19 cellular contexts compared by ENCODE assay signal in the genomic region with DNA sequence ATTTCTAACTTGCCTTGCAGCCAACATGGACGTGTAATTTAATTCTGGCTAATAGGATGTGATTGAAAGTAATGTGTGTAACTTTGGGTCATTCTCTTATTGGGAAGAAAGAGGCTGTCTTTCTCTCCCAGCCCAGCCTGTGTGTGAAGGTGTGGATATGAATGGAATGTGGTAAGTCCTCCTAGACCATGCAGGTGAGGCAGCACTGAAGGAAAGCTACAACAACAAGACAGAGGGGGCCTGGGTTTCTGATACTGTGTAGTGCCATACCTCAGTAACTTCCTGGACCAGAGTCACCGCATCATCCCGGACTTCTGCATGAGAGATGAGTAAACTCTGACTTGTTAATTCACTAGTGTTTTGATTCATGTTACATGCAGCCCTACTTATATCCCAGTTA.
DNase-seq lines count a peak whose midpoint lies in the region; ATAC-seq lines count a peak whose summit lies in the region.
"Had no signal": no experiment of that assay in that cellular context is flagged by ENCODE, and none has a peak within 500 bp of the region (broad histone marks: within the 10 kb centered on the region; RNA-seq: fewer than 3 reads in every experiment).

No MANE protein-coding gene starts in this region.

- H3K9ac ChIP-seq in neuronal stem cell (ENCODE audit: low read depth, low read length, poor library complexity), result no peak overlapping the region
- H3K9ac ChIP-seq: BLaER1 treated with 17β-estradiol and CSF1 and Interleukin-3, amounts not matched to agents 10 nM and 100 nM had no signal

- H3K27me3 ChIP-seq in neuronal stem cell (ENCODE audit: control insufficient read depth in 3 of 3, insufficient read depth in 3 of 3, low read depth in 1 of 3, low read length in 3 of 3), result no peaks in the 10 kb centered on the region
- H3K27me3 ChIP-seq: BLaER1 treated with 17β-estradiol and CSF1 and Interleukin-3, amounts not matched to agents 10 nM and 100 nM had no signal

- DNase-seq in stimulated activated CD4-positive, alpha-beta T cell treated with anti-CD3 and anti-CD28 coated beads, Interleukin-1b, Interleukin-23, amount 100 ng/mL, for 48 hours, result peak; percentile 2
- no peak for DNase-seq in stimulated activated CD4-positive, alpha-beta T cell treated with anti-CD3 and anti-CD28 coated beads, Interleukin-15, amount 100 ng/mL, for 24 hours
- no peak for DNase-seq in activated T-helper 2 cell treated with anti-CD3 and anti-CD28 coated beads, Interferon-gamma antibody, Interleukin-2, Interleukin-4, amounts not matched to agents 10 μg/mL and 5 μg/mL and 100 μg/mL, durations not matched to agents 14 hours and 24 hours and 36 hours (ENCODE audit: low spot score)
- no peak for DNase-seq in neuronal stem cell (ENCODE audit: low spot score)
- no peak for DNase-seq in DMS 273 (lab: John Stamatoyannopoulos, UW; ENCODE audit: unreplicated experiment)
- DNase-seq: Calu3; CD8-positive, alpha-beta T cell; DMS53; H9; KG1; NCI-H187; NCI-H2107; NCI-H510A; NCI-H748 treated with DMSO at 0.1 percent for 48 hours; OCI-M1; SHP77 treated with DMSO at 0.1 percent for 48 hours had no signal

- no peak overlapping the region for H4K8ac ChIP-seq in neuronal stem cell (ENCODE audit: low read depth, low read length)

- no peaks in the 10 kb centered on the region for H3K4me1 ChIP-seq in neuronal stem cell (ENCODE audit: control insufficient read depth in 2 of 2, insufficient read depth in 1 of 2, low read depth in 1 of 2, low read length in 2 of 2)

- H2BK15ac ChIP-seq in neuronal stem cell (ENCODE audit: low read length), result no peak overlapping the region

- no peak overlapping the region for H2BK120ac ChIP-seq in neuronal stem cell (ENCODE audit: low read depth, low read length)

- peak overlapping the region; percentile 13 for H3K4me3 Mint-ChIP-seq in activated T-helper 2 cell treated with anti-CD3 and anti-CD28 coated beads, Interferon-gamma antibody, Interleukin-2, Interleukin-4, amounts not matched to agents 10 μg/mL and 5 μg/mL and 100 μg/mL, durations not matched to agents 14 hours and 24 hours and 36 hours (ENCODE audit: low read depth)
- H3K4me3 Mint-ChIP-seq: CD8-positive, alpha-beta T cell; H9 had no signal

- peaks cover 2 to 5% of the 10 kb centered on the region in 2 donors for H3K36me3 ChIP-seq in neuronal stem cell (replicated peaks in 1 of 2; ENCODE audit: control insufficient read depth in 2 of 2, insufficient read depth in 2 of 2, low read length in 2 of 2)

- no peak overlapping the region for H3K18ac ChIP-seq in neuronal stem cell (ENCODE audit: low read length)

- H3K23ac ChIP-seq in neuronal stem cell (ENCODE audit: low read depth, low read length, poor library complexity), result no peak overlapping the region

- H3K27ac ChIP-seq in neuronal stem cell (replicated peaks; ENCODE audit: low read length), result no peak overlapping the region
- H3K27ac ChIP-seq: BLaER1 treated with 17β-estradiol and CSF1 and Interleukin-3, amounts not matched to agents 10 nM and 100 nM had no signal

- no CpG with 5 or more reads among the region's 3 CpGs for WGBS in neuronal stem cell (ENCODE audit: extremely low coverage in 2 of 2, insufficient read length in 2 of 2, insufficient replicate concordance in 1 of 2), 2 donors

- no peaks in the 10 kb centered on the region for H3K9me3 ChIP-seq in neuronal stem cell (replicated peaks in 1 of 2; ENCODE audit: control insufficient read depth in 2 of 2, insufficient read depth in 1 of 2, low read depth in 1 of 2, low read length in 2 of 2)
- H3K9me3 ChIP-seq: BLaER1 treated with 17β-estradiol and CSF1 and Interleukin-3, amounts not matched to agents 10 nM and 100 nM had no signal

- intact Hi-C loops in activated T-helper 2 cell treated with anti-CD3 and anti-CD28 coated beads, Interferon-gamma antibody, Interleukin-2, Interleukin-4, amounts not matched to agents 10 μg/mL and 5 μg/mL and 100 μg/mL, durations not matched to agents 14 hours and 24 hours and 36 hours (cut with micrococcal nuclease), result loop anchor here (2.0 to 10.0 kb wide), 6 partner anchors 71 to 965 kb away; partner anchors contain the start of genes AKR1B1, CHCHD3 and EXOC4

- H2AK5ac ChIP-seq in neuronal stem cell (ENCODE audit: low read depth, low read length), result no peak overlapping the region

- H3K79me1 ChIP-seq in neuronal stem cell (ENCODE audit: low read depth, low read length), result no peaks in the 10 kb centered on the region

- no peak overlapping the region for H3K14ac ChIP-seq in neuronal stem cell (ENCODE audit: low read length)

- peaks cover 16% of the 10 kb centered on the region for H3K9me3 Mint-ChIP-seq in activated T-helper 2 cell treated with anti-CD3 and anti-CD28 coated beads, Interferon-gamma antibody, Interleukin-2, Interleukin-4, amounts not matched to agents 10 μg/mL and 5 μg/mL and 100 μg/mL, durations not matched to agents 14 hours and 24 hours and 36 hours
- H3K9me3 Mint-ChIP-seq: CD8-positive, alpha-beta T cell; H9 had no signal

- H3K27ac Mint-ChIP-seq in activated T-helper 2 cell treated with anti-CD3 and anti-CD28 coated beads, Interferon-gamma antibody, Interleukin-2, Interleukin-4, amounts not matched to agents 10 μg/mL and 5 μg/mL and 100 μg/mL, durations not matched to agents 14 hours and 24 hours and 36 hours, result peak overlapping the region; percentile 86
- H3K27ac Mint-ChIP-seq: CD8-positive, alpha-beta T cell had no signal

- H2AFZ ChIP-seq in neuronal stem cell (ENCODE audit: low read length), result no peak overlapping the region

- H3K27me3 Mint-ChIP-seq in activated T-helper 2 cell treated with anti-CD3 and anti-CD28 coated beads, Interferon-gamma antibody, Interleukin-2, Interleukin-4, amounts not matched to agents 10 μg/mL and 5 μg/mL and 100 μg/mL, durations not matched to agents 14 hours and 24 hours and 36 hours (ENCODE audit: low read depth), result no peaks in the 10 kb centered on the region

- H3K4me3 ChIP-seq in neuronal stem cell (ENCODE audit: low read length in 2 of 2), result no peak overlapping the region
- H3K4me3 ChIP-seq: BLaER1 treated with 17β-estradiol and CSF1 and Interleukin-3, amounts not matched to agents 10 nM and 100 nM had no signal

- ATAC-seq in HG03280 (IDR thresholded peaks at IDR 0.05; ENCODE audit: unreplicated experiment), result no peak
- no peak for ATAC-seq in GM19397 (IDR thresholded peaks at IDR 0.05; ENCODE audit: unreplicated experiment)
- ATAC-seq: CD8-positive, alpha-beta T cell had no signal

- H2BK5ac ChIP-seq in neuronal stem cell (ENCODE audit: low read length), result no peak overlapping the region

- peak overlapping the region; percentile 53 for H4K91ac ChIP-seq in neuronal stem cell (ENCODE audit: low read depth, low read length, poor library complexity)

- H3K4me2 ChIP-seq in neuronal stem cell (ENCODE audit: insufficient read depth, low read length, poor library complexity, severe bottlenecking), result no peak overlapping the region
- H3K4me2 ChIP-seq: BLaER1 treated with 17β-estradiol and CSF1 and Interleukin-3, amounts not matched to agents 10 nM and 100 nM had no signal

- peaks cover 56% of the 10 kb centered on the region for H3K4me1 Mint-ChIP-seq in activated T-helper 2 cell treated with anti-CD3 and anti-CD28 coated beads, Interferon-gamma antibody, Interleukin-2, Interleukin-4, amounts not matched to agents 10 μg/mL and 5 μg/mL and 100 μg/mL, durations not matched to agents 14 hours and 24 hours and 36 hours (ENCODE audit: low read depth)

- no peak overlapping the region for H3K4ac ChIP-seq in neuronal stem cell (ENCODE audit: low read length)

- H2BK12ac ChIP-seq in neuronal stem cell (ENCODE audit: low read length), result no peak overlapping the region

- H3K36me3 Mint-ChIP-seq in activated T-helper 2 cell treated with anti-CD3 and anti-CD28 coated beads, Interferon-gamma antibody, Interleukin-2, Interleukin-4, amounts not matched to agents 10 μg/mL and 5 μg/mL and 100 μg/mL, durations not matched to agents 14 hours and 24 hours and 36 hours (ENCODE audit: low read depth), result peaks cover 30% of the 10 kb centered on the region
